9 cellular contexts compared by ENCODE assay signal in the genomic region with DNA sequence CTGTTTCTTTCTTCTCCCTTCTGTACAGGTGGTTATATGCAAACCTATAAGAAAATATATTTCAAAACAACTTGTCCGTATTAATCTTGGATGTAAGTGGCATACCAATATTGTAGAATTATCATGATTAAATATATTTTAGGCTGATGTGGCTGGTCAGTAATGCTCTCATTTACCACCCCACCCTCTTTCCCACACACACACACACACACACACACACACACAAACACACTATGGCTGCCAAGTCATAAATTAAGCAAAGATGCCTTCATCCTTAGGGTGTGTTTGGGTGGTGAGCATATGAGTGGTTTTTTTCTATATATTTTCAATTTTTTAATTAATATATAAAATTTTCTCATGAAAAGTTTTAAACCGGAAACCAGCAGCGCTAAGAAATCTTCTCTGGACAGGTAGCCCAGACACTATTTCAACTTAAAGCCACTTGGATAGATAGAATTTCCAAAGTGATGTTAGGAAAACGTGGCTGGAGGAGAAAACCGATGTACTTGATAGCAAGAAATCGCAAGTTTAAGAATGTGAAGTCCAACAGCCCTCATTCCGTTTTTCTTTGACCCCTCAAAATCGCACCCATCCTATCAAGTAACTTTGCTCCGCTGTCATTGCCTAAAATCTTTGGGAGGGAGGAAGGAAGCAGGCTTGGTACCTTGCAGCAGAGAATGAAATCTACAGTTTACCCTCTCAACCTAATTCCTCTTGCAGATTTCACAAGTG.
A peak's percentile ranks its signal among the peaks of the same experiment; 100 is the strongest.
DNase-seq lines count a peak whose midpoint lies in the region; ATAC-seq and TF ChIP-seq lines count a peak whose summit lies in the region.
"Had no signal": no experiment of that assay in that cellular context is flagged by ENCODE, and none has a peak within 500 bp of the region (broad histone marks: within the 10 kb centered on the region; RNA-seq: fewer than 3 reads in every experiment).

No MANE protein-coding gene starts in this region.

- no peaks in the 10 kb centered on the region for H3K27me3 Mint-ChIP-seq in activated CD4-positive, alpha-beta memory T cell treated with anti-CD3 and anti-CD28 coated beads for 36 hours

- CTCF ChIA-PET in activated CD4-positive, alpha-beta memory T cell treated with anti-CD3 and anti-CD28 coated beads for 36 hours (lab: Charles Lee), result interaction anchor here (1.6 kb wide), 1 partner anchor 15 kb away, joined by 6 read pairs; no protein-coding TSS in a partner anchor

- peaks cover 47% of the 10 kb centered on the region for H3K36me3 Mint-ChIP-seq in activated CD4-positive, alpha-beta memory T cell treated with anti-CD3 and anti-CD28 coated beads for 36 hours
- peaks cover 65% of the 10 kb centered on the region for H3K36me3 Mint-ChIP-seq in stimulated activated effector memory CD8-positive, alpha-beta T cell treated with anti-CD3 and anti-CD28 coated beads, Interleukin-12 subunit alpha, Interleukin-12 subunit beta, amount 100 ng/mL, for 72 hours

- H3K4me1 Mint-ChIP-seq in activated CD4-positive, alpha-beta memory T cell treated with anti-CD3 and anti-CD28 coated beads for 36 hours (ENCODE audit: low read depth), result peaks cover 74% of the 10 kb centered on the region
- peaks cover 77% of the 10 kb centered on the region for H3K4me1 Mint-ChIP-seq in stimulated activated effector memory CD8-positive, alpha-beta T cell treated with anti-CD3 and anti-CD28 coated beads, Interleukin-12 subunit alpha, Interleukin-12 subunit beta, amount 100 ng/mL, for 72 hours

- TF ChIP-seq CTCF in HFF-Myc (IDR thresholded peaks at IDR 0.05; ENCODE audit: low read depth, low read length, missing control alignments), result no peak

- no peak for ATAC-seq in stimulated activated effector memory CD8-positive, alpha-beta T cell treated with anti-CD3 and anti-CD28 coated beads, Interleukin-12 subunit alpha, Interleukin-12 subunit beta, amount 100 ng/mL, for 72 hours
- ATAC-seq in GM18505 (IDR thresholded peaks at IDR 0.05; ENCODE audit: unreplicated experiment), result no peak

- H3K27ac Mint-ChIP-seq in activated CD4-positive, alpha-beta memory T cell treated with anti-CD3 and anti-CD28 coated beads for 36 hours, result peak overlapping the region; percentile 96
- peak overlapping the region; percentile 92 for H3K27ac Mint-ChIP-seq in stimulated activated effector memory CD8-positive, alpha-beta T cell treated with anti-CD3 and anti-CD28 coated beads, Interleukin-12 subunit alpha, Interleukin-12 subunit beta, amount 100 ng/mL, for 72 hours

- no peak for DNase-seq in HFF-Myc (ENCODE audit: extremely low read depth, low read depth)
- DNase-seq in activated CD4-positive, alpha-beta memory T cell treated with anti-CD3 and anti-CD28 coated beads for 36 hours, result no peak
- no peak for DNase-seq in stimulated activated effector memory CD8-positive, alpha-beta T cell treated with anti-CD3 and anti-CD28 coated beads, Interleukin-12 subunit alpha, Interleukin-12 subunit beta, amount 100 ng/mL, for 72 hours (ENCODE audit: low spot score in 2 of 2)
- no peak for DNase-seq in posterior vena cava (ENCODE audit: low spot score)
- no peak for DNase-seq in 8988T
- DNase-seq in pons (ENCODE audit: low spot score), result no peak
- DNase-seq: NCI-H1694 treated with DMSO at 0.1 percent for 48 hours had no signal

- POLR2A ChIA-PET in activated CD4-positive, alpha-beta memory T cell treated with anti-CD3 and anti-CD28 coated beads for 36 hours (lab: Charles Lee), result interaction anchor here (1.3 kb wide), 1 partner anchor 14 kb away, joined by 7 read pairs; no protein-coding TSS in a partner anchor

- H3K4me3 ChIP-seq in HFF-Myc (replicated peaks; ENCODE audit: low read depth, low read length) (peak overlapping the region; percentile 66), iPS-11a (ENCODE audit: low read depth, low read length) (peak overlapping the region; percentile 70)

- TF ChIP-seq POLR2A in GM18505 (IDR thresholded peaks at IDR 0.05; ENCODE audit: borderline replicate concordance, extremely low read depth, insufficient read depth, insufficient read length), result no peak

- H3K4me3 Mint-ChIP-seq in activated CD4-positive, alpha-beta memory T cell treated with anti-CD3 and anti-CD28 coated beads for 36 hours, result peak overlapping the region; percentile 96
- H3K4me3 Mint-ChIP-seq in stimulated activated effector memory CD8-positive, alpha-beta T cell treated with anti-CD3 and anti-CD28 coated beads, Interleukin-12 subunit alpha, Interleukin-12 subunit beta, amount 100 ng/mL, for 72 hours, result peak overlapping the region; percentile 85

- H3K9me3 Mint-ChIP-seq in activated CD4-positive, alpha-beta memory T cell treated with anti-CD3 and anti-CD28 coated beads for 36 hours, result no peaks in the 10 kb centered on the region
- H3K9me3 Mint-ChIP-seq in stimulated activated effector memory CD8-positive, alpha-beta T cell treated with anti-CD3 and anti-CD28 coated beads, Interleukin-12 subunit alpha, Interleukin-12 subunit beta, amount 100 ng/mL, for 72 hours, result peaks cover 6% of the 10 kb centered on the region

- intact Hi-C loops in activated CD4-positive, alpha-beta memory T cell treated with anti-CD3 and anti-CD28 coated beads for 36 hours (cut with micrococcal nuclease), result loop anchor here (5.0 kb wide), 1 partner anchor 349 kb away; a partner anchor contains a TSS
- intact Hi-C loops in posterior vena cava (cut with DNase I), result no loop called here
